In the genomic region with DNA sequence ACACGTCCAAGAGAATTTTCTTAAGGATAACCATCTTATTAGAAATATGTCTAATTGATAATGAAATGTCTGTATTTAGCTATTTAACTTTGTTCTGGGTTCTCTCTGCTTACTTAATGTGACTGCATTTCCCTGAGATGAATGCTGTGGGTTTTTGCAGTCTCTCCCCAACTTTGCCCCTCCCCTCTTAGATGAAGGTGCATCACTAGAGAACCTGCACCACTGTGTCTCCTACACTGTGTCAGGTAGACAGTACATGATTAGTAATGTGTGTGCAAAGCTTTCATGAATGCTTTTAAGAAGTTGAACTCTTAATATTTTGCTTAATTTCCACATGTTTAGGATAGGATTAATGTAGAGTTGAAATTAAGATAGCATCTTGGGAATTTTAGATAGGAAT, we compare ENCODE assay signal across 30 cellular contexts.
"Had no signal": no experiment of that assay in that cellular context is flagged by ENCODE, and none has a peak within 500 bp of the region (broad histone marks: within the 10 kb centered on the region; RNA-seq: fewer than 3 reads in every experiment).

No MANE protein-coding gene starts in this region.

- H3K27me3 Mint-ChIP-seq: activated naive CD8-positive, alpha-beta T cell had no signal

- H3K36me3 ChIP-seq: thyroid gland, vagina had no signal

- H3K9me3 ChIP-seq: body of pancreas, esophagus muscularis mucosa, right atrium auricular region, thyroid gland, upper lobe of left lung, vagina had no signal

- H3K4me3 Mint-ChIP-seq: activated naive CD8-positive, alpha-beta T cell; endodermal cell; natural killer cell; neural progenitor cell had no signal

- H3K4me3 ChIP-seq: body of pancreas, esophagus muscularis mucosa, neural progenitor cell, right atrium auricular region, thyroid gland, upper lobe of left lung, vagina had no signal

- FAIRE-seq: keratinocyte, TTC549 had no signal

- H3K9me3 Mint-ChIP-seq: endodermal cell, natural killer cell had no signal

- H3K27me3 ChIP-seq: body of pancreas, esophagus muscularis mucosa, neural progenitor cell, right atrium auricular region, thyroid gland, upper lobe of left lung, vagina had no signal

- H3K27ac Mint-ChIP-seq: activated naive CD8-positive, alpha-beta T cell; endodermal cell; natural killer cell; neural progenitor cell had no signal

- H3K27ac ChIP-seq: esophagus muscularis mucosa, neural progenitor cell, parathyroid adenoma, thyroid gland, upper lobe of left lung, vagina, WERI-Rb-1 had no signal

- DNase-seq: activated CD4-positive, alpha-beta T cell treated with anti-CD3 and anti-CD28 coated beads for 48 hours; activated CD4-positive, alpha-beta T cell treated with anti-CD3 and anti-CD28 coated beads, Interleukin-2, amount 50 U/mL, for 48 hours; activated CD8-positive, alpha-beta memory T cell treated with anti-CD3 and anti-CD28 coated beads for 24 hours; activated effector memory CD4-positive, alpha-beta T cell treated with Interleukin-2 at 50 U/mL for 16 hours; activated naive CD4-positive, alpha-beta T cell treated with Interleukin-2 at 50 U/mL for 16 hours; aorta; cortex of kidney; endodermal cell; foreskin melanocyte; glutamatergic neuron; left colon; midbrain; natural killer cell; occipital lobe; stimulated activated CD4-positive, alpha-beta T cell treated with anti-CD3 and anti-CD28 coated beads, Interleukin-2, amount 100 ng/mL, for 48 hours; stimulated activated naive CD8-positive, alpha-beta T cell treated with anti-CD3 and anti-CD28 coated beads, Interleukin-15, Interleukin-2, amounts not matched to agents 100 U/mL and 50 U/mL, for 24 hours; T-helper 9 cell; thyroid gland; upper lobe of left lung; WERI-Rb-1 had no signal

- H3K4me1 ChIP-seq: neural progenitor cell, parathyroid adenoma, upper lobe of left lung had no signal

- ATAC-seq: activated CD4-positive, CD25-positive, alpha-beta regulatory T cell treated with anti-CD3 and anti-CD28 coated beads, Interleukin-2, amount 50 U/mL, for 24 hours; body of pancreas; left colon; natural killer cell; stimulated activated naive CD8-positive, alpha-beta T cell treated with anti-CD3 and anti-CD28 coated beads, Interleukin-15, Interleukin-2, amounts not matched to agents 100 U/mL and 50 U/mL, for 24 hours had no signal
